ENCODE assay signal across 7 cellular contexts in the genomic region with DNA sequence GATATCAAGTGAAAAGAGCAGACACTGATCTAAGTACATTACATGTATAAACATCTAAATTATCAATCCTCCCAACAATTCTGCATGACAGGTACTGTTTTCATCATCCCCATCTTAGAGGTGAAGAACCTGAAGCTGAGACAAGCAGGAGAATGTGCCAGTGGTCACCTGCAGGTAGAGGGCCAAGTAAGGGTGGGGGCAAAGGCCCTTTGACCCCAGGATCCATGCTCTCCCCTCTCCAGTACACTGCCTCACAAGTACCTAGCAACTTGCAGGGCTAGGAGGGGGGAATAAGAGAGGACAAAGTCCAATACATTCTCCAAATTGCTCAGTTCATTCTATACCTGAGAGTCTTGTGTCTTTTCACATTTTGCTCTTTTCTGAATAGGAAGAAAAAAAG.
"Had no signal": no experiment of that assay in that cellular context is flagged by ENCODE, and none has a peak within 500 bp of the region (broad histone marks: within the 10 kb centered on the region; RNA-seq: fewer than 3 reads in every experiment).

No MANE protein-coding gene starts in this region.

- H3K27me3 Mint-ChIP-seq: IgD-negative memory B cell had no signal

- FAIRE-seq: H54, HTR-8/SVneo had no signal

- H3K4me3 Mint-ChIP-seq: H9 had no signal

- H3K27ac Mint-ChIP-seq: H9, IgD-negative memory B cell had no signal

- DNase-seq: GOT3, H9, HCEC 1CT, KG1 had no signal

- H3K4me1 Mint-ChIP-seq: H9 had no signal

- H3K9me3 Mint-ChIP-seq: IgD-negative memory B cell had no signal
